1 cellular context compared by ENCODE assay signal in genomic region chrX:118715922-118716321, GRCh38. TPM values are rescaled to one million over a fixed set of nuclear protein-coding genes. Genes with fewer than 3 reads are reported as not detected.
"Had no signal": no experiment of that assay in that cellular context is flagged by ENCODE, and none has a peak within 500 bp of the region (broad histone marks: within the 10 kb centered on the region; RNA-seq: fewer than 3 reads in every experiment).

No MANE protein-coding gene starts in this region.

RNA-seq across cellular contexts. Expression of gene IL13RA1, which starts 11.5 kb away (rescaled TPM):
- total RNA-seq: activated CD8-positive, alpha-beta memory T cell treated with anti-CD3 and anti-CD28 coated beads, Interleukin-2, amount 10 ng/mL, durations not matched to agents 7 days and 5 days had no signal
